ENCODE assay signal across 19 cellular contexts in genomic region chr12:116332705-116333380, GRCh38. TPM values are rescaled to one million over a fixed set of nuclear protein-coding genes. Genes with fewer than 3 reads are reported as not detected.
DNase-seq lines count a peak whose midpoint lies in the region; ATAC-seq and TF ChIP-seq lines count a peak whose summit lies in the region.
"Had no signal": no experiment of that assay in that cellular context is flagged by ENCODE, and none has a peak within 500 bp of the region (broad histone marks: within the 10 kb centered on the region; RNA-seq: fewer than 3 reads in every experiment).

No MANE protein-coding gene starts in this region.

- H3K9me3 ChIP-seq in OCI-LY3 (ENCODE audit: insufficient read depth, low read length), result no peaks in the 10 kb centered on the region
- H3K9me3 ChIP-seq in lung (ENCODE audit: control insufficient read depth in 2 of 2, insufficient read depth in 1 of 2, low read length in 1 of 2), result no peaks in the 10 kb centered on the region
- H3K9me3 ChIP-seq in GM23248 (ENCODE audit: low read depth), result no peaks in the 10 kb centered on the region
- H3K9me3 ChIP-seq: transverse colon had no signal

- 76 to 93% methylated on average over 11 of the region's 11 CpGs for WGBS in lung, 2 donors
- WGBS in GM23248 (ENCODE audit: low coverage in 1 of 2, low lambda C conversion rate in 2 of 2, missing lambda C conversion rate in 2 of 2), 2 experiments, result 86 to 88% methylated on average over 11 of the region's 11 CpGs

- H3K9ac ChIP-seq in OCI-LY3 (ENCODE audit: low read length) (peak overlapping the region; percentile 4; the same call in 1 of the 2 replicates), GM23248 (no peak overlapping the region)

- in situ Hi-C loops in GM23248 (cut with MboI), result no loop called here

- no peaks in the 10 kb centered on the region for H3K79me2 ChIP-seq in OCI-LY3 (ENCODE audit: low read length)
- no peaks in the 10 kb centered on the region for H3K79me2 ChIP-seq in GM23248 (ENCODE audit: insufficient read depth)
- H3K79me2 ChIP-seq: hepatocyte had no signal

- H4K20me1 ChIP-seq in OCI-LY3 (ENCODE audit: insufficient read depth, low read length), result no peaks in the 10 kb centered on the region
- H4K20me1 ChIP-seq in GM23248 (ENCODE audit: insufficient read depth), result no peaks in the 10 kb centered on the region

- peak overlapping the region; percentile 67 for H3K4me2 ChIP-seq in OCI-LY3 (ENCODE audit: low read length)
- no peak overlapping the region for H3K4me2 ChIP-seq in GM23248 (ENCODE audit: unreplicated experiment)
- H3K4me2 ChIP-seq: hepatocyte had no signal

- H2AFZ ChIP-seq in OCI-LY3 (ENCODE audit: low read depth, low read length) (no peak overlapping the region), GM23248 (no peak overlapping the region)
- H2AFZ ChIP-seq: hepatocyte had no signal

- H3K9me2 ChIP-seq in GM23248 (ENCODE audit: insufficient read depth), result no peaks in the 10 kb centered on the region

- ATAC-seq in lung (ENCODE audit: insufficient read depth, low FRiP score) (peak; percentile 19), GM19023 (IDR thresholded peaks at IDR 0.05; ENCODE audit: unreplicated experiment) (no peak), GM19395 (IDR thresholded peaks at IDR 0.05; ENCODE audit: unreplicated experiment) (no peak)
- ATAC-seq: stimulated activated naive CD8-positive, alpha-beta T cell treated with anti-CD3 and anti-CD28 coated beads, Interleukin-15, amount 100 ng/mL, for 72 hours; T-helper 17 cell had no signal

- peaks cover 44% of the 10 kb centered on the region for H3K4me1 ChIP-seq in OCI-LY3 (ENCODE audit: low read length)
- H3K4me1 ChIP-seq in lung (ENCODE audit: control insufficient read depth in 2 of 2, insufficient read depth in 2 of 2, low read length in 2 of 2), result no peaks in the 10 kb centered on the region
- no peaks in the 10 kb centered on the region for H3K4me1 ChIP-seq in GM23248 (ENCODE audit: insufficient read depth)
- H3K4me1 ChIP-seq: transverse colon had no signal

- H3K27ac ChIP-seq in OCI-LY3 (ENCODE audit: low read length) (no peak overlapping the region), lung (ENCODE audit: low read depth in 1 of 2, low read length in 1 of 2) (no peak overlapping the region), GM23248 (no peak overlapping the region), dorsolateral prefrontal cortex (no peak overlapping the region)
- H3K27ac ChIP-seq: hepatocyte, HL-60 had no signal

- TF ChIP-seq CTCF in OCI-LY3 (IDR thresholded peaks at IDR 0.05; ENCODE audit: low read depth, low read length) (no peak), lung (IDR thresholded peaks at IDR 0.05; ENCODE audit: control extremely low read depth, extremely low read depth) (no peak), dorsolateral prefrontal cortex (IDR thresholded peaks at IDR 0.05 in 54 of 56, conservative IDR thresholded peaks at IDR 0.05 in 2 of 56; ENCODE audit: low read depth in 1 of 56, partially characterized antibody in 56 of 56) (no peak)

- H3K36me3 ChIP-seq in OCI-LY3 (replicated peaks; ENCODE audit: low read depth, low read length) (no peaks in the 10 kb centered on the region), lung (ENCODE audit: control insufficient read depth in 2 of 2, insufficient read depth in 2 of 2, low read length in 2 of 2) (no peaks in the 10 kb centered on the region), GM23248 (ENCODE audit: low read depth) (no peaks in the 10 kb centered on the region)
- H3K36me3 ChIP-seq: transverse colon had no signal

- H3F3A ChIP-seq in GM23248 (ENCODE audit: insufficient read depth), result no peaks in the 10 kb centered on the region

- intact Hi-C loops in dorsolateral prefrontal cortex (cut with DNase I), result no loop called here

- 0 out of 2 replicates have a peak overlapping the region, but pooled peaks have one; percentile 40 for H3K4me3 ChIP-seq in OCI-LY3 (ENCODE audit: low read length)
- H3K4me3 ChIP-seq in lung, result no peak overlapping the region
- no peak overlapping the region for H3K4me3 ChIP-seq in GM23248
- H3K4me3 ChIP-seq in dorsolateral prefrontal cortex, result no peak overlapping the region
- H3K4me3 ChIP-seq: hepatocyte, transverse colon had no signal

- DNase-seq in DMS79 treated with DMSO at 0.1 percent for 48 hours (lab: John Stamatoyannopoulos, UW) (peak; percentile 64), NCI-H1436 (lab: John Stamatoyannopoulos, UW) (peak; percentile 28), lung (ENCODE audit: low spot score) (no peak), GM23248 (no peak), dorsolateral prefrontal cortex (no peak)
- DNase-seq: activated CD8-positive, alpha-beta memory T cell treated with anti-CD3 and anti-CD28 coated beads, Interleukin-2, amount 50 U/mL, for 4 hours; NCI-H1694; NCI-H69; nucleus accumbens; retina; stimulated activated CD4-positive, alpha-beta T cell treated with anti-CD3 and anti-CD28 coated beads, Interleukin-4, amount 100 ng/mL, for 24 hours; stimulated activated naive CD8-positive, alpha-beta T cell treated with anti-CD3 and anti-CD28 coated beads, Interleukin-15, amount 100 ng/mL, for 72 hours; T-helper 17 cell; transverse colon had no signal

- peaks cover 8% of the 10 kb centered on the region; the same call in 1 of the 2 replicates for H3K27me3 ChIP-seq in OCI-LY3 (ENCODE audit: low read depth, low read length)
- H3K27me3 ChIP-seq in lung (ENCODE audit: control insufficient read depth, insufficient read depth), result no peaks in the 10 kb centered on the region
- no peaks in the 10 kb centered on the region for H3K27me3 ChIP-seq in GM23248 (replicated peaks; ENCODE audit: insufficient read depth)
- H3K27me3 ChIP-seq in dorsolateral prefrontal cortex, result peaks cover 0 to 5% (median 0%) of the 10 kb centered on the region in 45 donors
- H3K27me3 ChIP-seq: hepatocyte, transverse colon had no signal

RNA-seq across cellular contexts. Expression of gene MED13L, which starts 55.4 kb away (rescaled TPM):
- 100 to 1,000 TPM; 112 to 329 TPM for total RNA-seq in lung
- 10 to 100 TPM; 18.2 to 31.0 TPM for polyA plus RNA-seq in lung
- total RNA-seq in GM23248 (2014; rRNA removed; shearing (Covaris generic)), result 88.7 and 187 TPM in 2 replicates
- 9.5 and 11.7 TPM in 2 replicates for polyA plus RNA-seq in GM23248 (2016; fragmentation: Nextera tagmentation; extraction: Ambion mirVana)
- total RNA-seq in dorsolateral prefrontal cortex, result 100 to 1,000 TPM; 102 to 174 (median 140) TPM

Comparison
In these comparisons a context has a peak if more than half of its experiments do, and no peak if none do; other contexts are left out.
1. DNase-seq: peak in DMS79 treated with DMSO at 0.1 percent for 48 hours (single experiment) and NCI-H1436 (single experiment); none in lung (single experiment), GM23248 (single experiment) and dorsolateral prefrontal cortex (0 of 10).